In genomic region chr5:139708877-139709586, GRCh38 we compare ENCODE assay signal across 1 cellular context.
TF ChIP-seq lines count a peak whose summit lies in the region.

No MANE protein-coding gene starts in this region.

TF ChIP-seq in IMR-90, 13 proteins besides CTCF, POLR2A, EP300 and RAD21 (continued from another document):
- TF ChIP-seq RCOR1 (IDR thresholded peaks at IDR 0.05; ENCODE audit: insufficient replicate concordance, low read length) (no peak), MAZ (IDR thresholded peaks at IDR 0.05; ENCODE audit: borderline replicate concordance, low read depth, low read length) (no peak), MXI1 (IDR thresholded peaks at IDR 0.05; ENCODE audit: borderline replicate concordance, low read depth, low read length) (no peak), FOS (IDR thresholded peaks at IDR 0.05; ENCODE audit: low read depth, low read length) (no peak), CEBPB (IDR thresholded peaks at IDR 0.05; ENCODE audit: low read depth, low read length) (no peak)
